1 cellular context compared by ENCODE assay signal in the genomic region with DNA sequence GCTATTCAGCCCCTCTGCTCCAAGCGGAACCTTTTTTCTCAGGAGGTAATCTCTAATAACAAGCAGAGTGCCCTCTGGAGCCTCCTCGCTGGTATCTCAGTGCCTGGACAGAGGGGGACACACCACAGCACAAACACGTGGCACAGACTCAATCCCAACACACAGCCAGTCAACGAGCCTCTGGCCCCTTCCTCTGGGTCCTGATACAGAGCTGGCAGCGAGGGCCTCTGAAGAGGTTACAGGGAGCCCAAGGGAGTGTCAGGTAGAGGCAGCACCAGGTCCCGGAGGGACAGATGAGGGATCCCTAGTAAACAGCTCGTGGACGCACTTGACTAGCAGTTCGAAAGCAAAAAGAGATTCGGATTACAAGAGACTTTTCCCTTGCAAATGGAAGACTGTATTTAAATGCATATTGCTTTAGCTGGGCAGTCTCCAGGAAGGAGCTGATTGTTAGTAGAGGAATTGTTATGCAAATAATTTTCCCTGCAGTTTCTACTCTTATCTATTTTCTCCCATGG.
TF ChIP-seq lines count a peak whose summit lies in the region.

No MANE protein-coding gene starts in this region.

TF ChIP-seq in H1, 55 proteins besides CTCF, POLR2A, EP300 and RAD21:
- no peak for TF ChIP-seq EGR1 (IDR thresholded peaks at IDR 0.05; ENCODE audit: borderline replicate concordance, low read depth, low read length)
- TF ChIP-seq RBBP5 (IDR thresholded peaks at IDR 0.05; ENCODE audit: borderline replicate concordance, low read depth, low read length): peak; percentile 88
- TF ChIP-seq, protein P1, sequence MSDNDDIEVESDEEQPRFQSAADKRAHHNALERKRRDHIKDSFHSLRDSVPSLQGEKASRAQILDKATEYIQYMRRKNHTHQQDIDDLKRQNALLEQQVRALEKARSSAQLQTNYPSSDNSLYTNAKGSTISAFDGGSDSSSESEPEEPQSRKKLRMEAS (IDR thresholded peaks at IDR 0.05): peak; percentile 95
- TF ChIP-seq SP1 (IDR thresholded peaks at IDR 0.05; ENCODE audit: low read depth, low read length): peak; percentile 50; the same call in 1 of the 2 replicates
- peak; percentile 17 to 48; a peak in 1 of 4 replicates for TF ChIP-seq HDAC2 (IDR thresholded peaks at IDR 0.05; ENCODE audit: borderline replicate concordance in 1 of 2, low read depth in 2 of 2, low read length in 2 of 2)
- TF ChIP-seq NANOG (IDR thresholded peaks at IDR 0.05; ENCODE audit: insufficient read depth, low read depth, low read length, poor library complexity, severe bottlenecking): no peak
- no peak for TF ChIP-seq CTBP2 (IDR thresholded peaks at IDR 0.05; ENCODE audit: borderline replicate concordance, insufficient read depth, insufficient read length, low read length)
- no peak for TF ChIP-seq KDM5A (IDR thresholded peaks at IDR 0.05; ENCODE audit: low read length)
- no peak for TF ChIP-seq BCL11A (IDR thresholded peaks at IDR 0.05; ENCODE audit: low read depth in 2 of 2, low read length in 2 of 2)
- TF ChIP-seq, protein P2, sequence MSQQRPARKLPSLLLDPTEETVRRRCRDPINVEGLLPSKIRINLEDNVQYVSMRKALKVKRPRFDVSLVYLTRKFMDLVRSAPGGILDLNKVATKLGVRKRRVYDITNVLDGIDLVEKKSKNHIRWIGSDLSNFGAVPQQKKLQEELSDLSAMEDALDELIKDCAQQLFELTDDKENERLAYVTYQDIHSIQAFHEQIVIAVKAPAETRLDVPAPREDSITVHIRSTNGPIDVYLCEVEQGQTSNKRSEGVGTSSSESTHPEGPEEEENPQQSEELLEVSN (IDR thresholded peaks at IDR 0.05): peak; percentile 71
- TF ChIP-seq, protein P3, sequence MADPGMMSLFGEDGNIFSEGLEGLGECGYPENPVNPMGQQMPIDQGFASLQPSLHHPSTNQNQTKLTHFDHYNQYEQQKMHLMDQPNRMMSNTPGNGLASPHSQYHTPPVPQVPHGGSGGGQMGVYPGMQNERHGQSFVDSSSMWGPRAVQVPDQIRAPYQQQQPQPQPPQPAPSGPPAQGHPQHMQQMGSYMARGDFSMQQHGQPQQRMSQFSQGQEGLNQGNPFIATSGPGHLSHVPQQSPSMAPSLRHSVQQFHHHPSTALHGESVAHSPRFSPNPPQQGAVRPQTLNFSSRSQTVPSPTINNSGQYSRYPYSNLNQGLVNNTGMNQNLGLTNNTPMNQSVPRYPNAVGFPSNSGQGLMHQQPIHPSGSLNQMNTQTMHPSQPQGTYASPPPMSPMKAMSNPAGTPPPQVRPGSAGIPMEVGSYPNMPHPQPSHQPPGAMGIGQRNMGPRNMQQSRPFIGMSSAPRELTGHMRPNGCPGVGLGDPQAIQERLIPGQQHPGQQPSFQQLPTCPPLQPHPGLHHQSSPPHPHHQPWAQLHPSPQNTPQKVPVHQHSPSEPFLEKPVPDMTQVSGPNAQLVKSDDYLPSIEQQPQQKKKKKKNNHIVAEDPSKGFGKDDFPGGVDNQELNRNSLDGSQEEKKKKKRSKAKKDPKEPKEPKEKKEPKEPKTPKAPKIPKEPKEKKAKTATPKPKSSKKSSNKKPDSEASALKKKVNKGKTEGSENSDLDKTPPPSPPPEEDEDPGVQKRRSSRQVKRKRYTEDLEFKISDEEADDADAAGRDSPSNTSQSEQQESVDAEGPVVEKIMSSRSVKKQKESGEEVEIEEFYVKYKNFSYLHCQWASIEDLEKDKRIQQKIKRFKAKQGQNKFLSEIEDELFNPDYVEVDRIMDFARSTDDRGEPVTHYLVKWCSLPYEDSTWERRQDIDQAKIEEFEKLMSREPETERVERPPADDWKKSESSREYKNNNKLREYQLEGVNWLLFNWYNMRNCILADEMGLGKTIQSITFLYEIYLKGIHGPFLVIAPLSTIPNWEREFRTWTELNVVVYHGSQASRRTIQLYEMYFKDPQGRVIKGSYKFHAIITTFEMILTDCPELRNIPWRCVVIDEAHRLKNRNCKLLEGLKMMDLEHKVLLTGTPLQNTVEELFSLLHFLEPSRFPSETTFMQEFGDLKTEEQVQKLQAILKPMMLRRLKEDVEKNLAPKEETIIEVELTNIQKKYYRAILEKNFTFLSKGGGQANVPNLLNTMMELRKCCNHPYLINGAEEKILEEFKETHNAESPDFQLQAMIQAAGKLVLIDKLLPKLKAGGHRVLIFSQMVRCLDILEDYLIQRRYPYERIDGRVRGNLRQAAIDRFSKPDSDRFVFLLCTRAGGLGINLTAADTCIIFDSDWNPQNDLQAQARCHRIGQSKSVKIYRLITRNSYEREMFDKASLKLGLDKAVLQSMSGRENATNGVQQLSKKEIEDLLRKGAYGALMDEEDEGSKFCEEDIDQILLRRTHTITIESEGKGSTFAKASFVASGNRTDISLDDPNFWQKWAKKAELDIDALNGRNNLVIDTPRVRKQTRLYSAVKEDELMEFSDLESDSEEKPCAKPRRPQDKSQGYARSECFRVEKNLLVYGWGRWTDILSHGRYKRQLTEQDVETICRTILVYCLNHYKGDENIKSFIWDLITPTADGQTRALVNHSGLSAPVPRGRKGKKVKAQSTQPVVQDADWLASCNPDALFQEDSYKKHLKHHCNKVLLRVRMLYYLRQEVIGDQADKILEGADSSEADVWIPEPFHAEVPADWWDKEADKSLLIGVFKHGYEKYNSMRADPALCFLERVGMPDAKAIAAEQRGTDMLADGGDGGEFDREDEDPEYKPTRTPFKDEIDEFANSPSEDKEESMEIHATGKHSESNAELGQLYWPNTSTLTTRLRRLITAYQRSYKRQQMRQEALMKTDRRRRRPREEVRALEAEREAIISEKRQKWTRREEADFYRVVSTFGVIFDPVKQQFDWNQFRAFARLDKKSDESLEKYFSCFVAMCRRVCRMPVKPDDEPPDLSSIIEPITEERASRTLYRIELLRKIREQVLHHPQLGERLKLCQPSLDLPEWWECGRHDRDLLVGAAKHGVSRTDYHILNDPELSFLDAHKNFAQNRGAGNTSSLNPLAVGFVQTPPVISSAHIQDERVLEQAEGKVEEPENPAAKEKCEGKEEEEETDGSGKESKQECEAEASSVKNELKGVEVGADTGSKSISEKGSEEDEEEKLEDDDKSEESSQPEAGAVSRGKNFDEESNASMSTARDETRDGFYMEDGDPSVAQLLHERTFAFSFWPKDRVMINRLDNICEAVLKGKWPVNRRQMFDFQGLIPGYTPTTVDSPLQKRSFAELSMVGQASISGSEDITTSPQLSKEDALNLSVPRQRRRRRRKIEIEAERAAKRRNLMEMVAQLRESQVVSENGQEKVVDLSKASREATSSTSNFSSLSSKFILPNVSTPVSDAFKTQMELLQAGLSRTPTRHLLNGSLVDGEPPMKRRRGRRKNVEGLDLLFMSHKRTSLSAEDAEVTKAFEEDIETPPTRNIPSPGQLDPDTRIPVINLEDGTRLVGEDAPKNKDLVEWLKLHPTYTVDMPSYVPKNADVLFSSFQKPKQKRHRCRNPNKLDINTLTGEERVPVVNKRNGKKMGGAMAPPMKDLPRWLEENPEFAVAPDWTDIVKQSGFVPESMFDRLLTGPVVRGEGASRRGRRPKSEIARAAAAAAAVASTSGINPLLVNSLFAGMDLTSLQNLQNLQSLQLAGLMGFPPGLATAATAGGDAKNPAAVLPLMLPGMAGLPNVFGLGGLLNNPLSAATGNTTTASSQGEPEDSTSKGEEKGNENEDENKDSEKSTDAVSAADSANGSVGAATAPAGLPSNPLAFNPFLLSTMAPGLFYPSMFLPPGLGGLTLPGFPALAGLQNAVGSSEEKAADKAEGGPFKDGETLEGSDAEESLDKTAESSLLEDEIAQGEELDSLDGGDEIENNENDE (IDR thresholded peaks at IDR 0.05; ENCODE audit: insufficient replicate concordance, low read length): peak; percentile 82
- TF ChIP-seq TBP (IDR thresholded peaks at IDR 0.05; ENCODE audit: low read depth, low read length): no peak
- peak; percentile 72; the same call in 1 of the 2 replicates for TF ChIP-seq POU5F1 (IDR thresholded peaks at IDR 0.05; ENCODE audit: low read depth, low read length)
- TF ChIP-seq ASH2L (IDR thresholded peaks at IDR 0.05; ENCODE audit: low read length): peak; percentile 96
- TF ChIP-seq, protein P4, sequence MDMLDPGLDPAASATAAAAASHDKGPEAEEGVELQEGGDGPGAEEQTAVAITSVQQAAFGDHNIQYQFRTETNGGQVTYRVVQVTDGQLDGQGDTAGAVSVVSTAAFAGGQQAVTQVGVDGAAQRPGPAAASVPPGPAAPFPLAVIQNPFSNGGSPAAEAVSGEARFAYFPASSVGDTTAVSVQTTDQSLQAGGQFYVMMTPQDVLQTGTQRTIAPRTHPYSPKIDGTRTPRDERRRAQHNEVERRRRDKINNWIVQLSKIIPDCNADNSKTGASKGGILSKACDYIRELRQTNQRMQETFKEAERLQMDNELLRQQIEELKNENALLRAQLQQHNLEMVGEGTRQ (IDR thresholded peaks at IDR 0.05; ENCODE audit: low read length): 0 out of 2 replicates have a peak, but pooled peaks have one; percentile 4
- no peak for TF ChIP-seq KDM1A (IDR thresholded peaks at IDR 0.05; ENCODE audit: borderline replicate concordance, low read length)
- peak; percentile 54; the same call in 1 of the 2 replicates for TF ChIP-seq TAF1 (IDR thresholded peaks at IDR 0.05; ENCODE audit: low read depth, low read length)
- no peak for TF ChIP-seq BRCA1 (IDR thresholded peaks at IDR 0.05; ENCODE audit: low read depth, low read length)
- no peak for TF ChIP-seq CHD1 (IDR thresholded peaks at IDR 0.05; ENCODE audit: low read depth, low read length)
- TF ChIP-seq CEBPB (IDR thresholded peaks at IDR 0.05; ENCODE audit: low read depth, low read length): no peak
- peak; percentile 29 for TF ChIP-seq KDM4A (IDR thresholded peaks at IDR 0.05; ENCODE audit: low read depth, low read length, severe bottlenecking)
- TF ChIP-seq YY1 (IDR thresholded peaks at IDR 0.05; ENCODE audit: low read depth, low read length): no peak
- TF ChIP-seq CHD2 (IDR thresholded peaks at IDR 0.05; ENCODE audit: low read length): peak; percentile 15; the same call in 1 of the 2 replicates
- TF ChIP-seq SIRT6 (IDR thresholded peaks at IDR 0.05; ENCODE audit: low read length): no peak
- no peak for TF ChIP-seq SP2 (IDR thresholded peaks at IDR 0.05; ENCODE audit: low read length)
- peak; percentile 35; the same call in 1 of the 2 replicates for TF ChIP-seq POLR2AphosphoS5 (IDR thresholded peaks at IDR 0.05; ENCODE audit: low read depth, low read length)
- no peak for TF ChIP-seq JUND (IDR thresholded peaks at IDR 0.05; ENCODE audit: low read length)
- no peak for TF ChIP-seq MAFK (IDR thresholded peaks at IDR 0.05; ENCODE audit: low read depth, low read length)
- TF ChIP-seq EZH2 (IDR thresholded peaks at IDR 0.05; ENCODE audit: low read depth, low read length, severe bottlenecking): no peak
- TF ChIP-seq SIN3A (conservative IDR thresholded peaks at IDR 0.05 in 1 of 2, IDR thresholded peaks at IDR 0.05 in 1 of 2; ENCODE audit: low read depth in 1 of 2, low read length in 2 of 2): 0 out of 4 replicates have a peak, but pooled peaks of 1 of the 2 experiments have one; percentile 73
